In the genomic region with DNA sequence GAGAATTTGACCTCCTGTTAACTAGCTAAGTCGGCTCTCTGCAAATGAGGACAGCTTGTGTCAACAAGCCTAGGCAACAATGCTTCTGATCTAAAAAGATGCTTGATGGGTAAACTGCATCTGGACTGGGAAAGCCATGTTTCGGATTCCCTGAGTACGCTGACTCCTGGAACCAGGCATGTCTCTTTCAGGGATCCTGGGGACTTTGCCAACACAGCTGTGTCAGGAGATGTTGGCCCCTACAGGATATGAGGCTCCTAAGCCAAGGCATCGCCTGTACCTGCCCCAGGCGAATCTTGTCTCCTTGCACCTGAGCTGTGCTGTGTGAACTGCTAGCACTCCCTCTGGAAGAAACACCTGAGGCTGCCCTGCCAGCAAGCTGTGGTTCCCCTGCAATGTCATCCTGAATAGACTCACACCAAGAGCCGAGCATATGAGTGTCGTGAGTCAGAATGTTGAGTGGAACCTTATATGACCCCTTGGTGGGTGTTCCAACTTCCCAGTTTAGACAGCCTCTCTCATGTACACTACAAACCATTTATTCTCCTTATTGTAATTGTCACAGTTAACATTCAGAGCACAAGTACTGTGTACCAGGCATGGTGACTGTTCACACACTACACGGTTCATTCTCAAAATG, we compare ENCODE assay signal across 18 cellular contexts. TPM values are rescaled to one million over a fixed set of nuclear protein-coding genes. Genes with fewer than 3 reads are reported as not detected.
DNase-seq lines count a peak whose midpoint lies in the region; ATAC-seq and TF ChIP-seq lines count a peak whose summit lies in the region.
"Had no signal": no experiment of that assay in that cellular context is flagged by ENCODE, and none has a peak within 500 bp of the region (broad histone marks: within the 10 kb centered on the region; RNA-seq: fewer than 3 reads in every experiment).

No MANE protein-coding gene starts in this region.

- no peaks in the 10 kb centered on the region for H3K9me3 ChIP-seq in osteoblast (ENCODE audit: low read depth, low read length)
- no peaks in the 10 kb centered on the region for H3K9me3 ChIP-seq in naive thymus-derived CD4-positive, alpha-beta T cell (ENCODE audit: control insufficient read depth in 2 of 3, low read length in 3 of 3)
- H3K9me3 ChIP-seq: upper lobe of left lung had no signal

- no peak overlapping the region for H2AFZ ChIP-seq in osteoblast (ENCODE audit: low read length)

- H3K27me3 Mint-ChIP-seq in activated CD4-positive, alpha-beta T cell treated with anti-CD3 and anti-CD28 coated beads for 36 hours, result no peaks in the 10 kb centered on the region
- no peaks in the 10 kb centered on the region for H3K27me3 Mint-ChIP-seq in naive thymus-derived CD4-positive, alpha-beta T cell
- H3K27me3 Mint-ChIP-seq: activated naive CD4-positive, alpha-beta T cell treated with anti-CD3 and anti-CD28 coated beads, Interleukin-2, amount 50 U/mL, for 24 hours had no signal

- no peaks in the 10 kb centered on the region for H3K27me3 ChIP-seq in osteoblast (ENCODE audit: insufficient read depth, low read length)
- no peaks in the 10 kb centered on the region for H3K27me3 ChIP-seq in naive thymus-derived CD4-positive, alpha-beta T cell (ENCODE audit: control insufficient read depth in 2 of 2, insufficient read depth in 2 of 2, low read length in 2 of 2)
- H3K27me3 ChIP-seq: upper lobe of left lung had no signal

- peak; percentile 19 for DNase-seq in activated CD4-positive, alpha-beta T cell treated with anti-CD3 and anti-CD28 coated beads for 36 hours
- DNase-seq in activated CD4-positive, alpha-beta T cell treated with anti-CD3 and anti-CD28 coated beads, Interleukin-2, amount 50 U/mL, for 4 hours, result no peak
- DNase-seq in NCI-H1694 (lab: John Stamatoyannopoulos, UW), result peak; percentile 2
- peak; percentile 90 for DNase-seq in epithelial cell of esophagus (ENCODE audit: low read depth)
- peak; percentile 54 for DNase-seq in osteoblast (ENCODE audit: insufficient read length, low spot score, missing footprints)
- no peak for DNase-seq in ureter (ENCODE audit: low spot score)
- DNase-seq in naive thymus-derived CD4-positive, alpha-beta T cell, result no peak
- DNase-seq: cerebellar nuclear complex; COR-L47; GDM1; hippocampal formation; nephron progenitor cell; stimulated activated CD4-positive, alpha-beta T cell treated with anti-CD3 and anti-CD28 coated beads, Interleukin-4, amount 100 ng/mL, for 1 hour; upper lobe of left lung had no signal

- H3K36me3 Mint-ChIP-seq in activated CD4-positive, alpha-beta T cell treated with anti-CD3 and anti-CD28 coated beads for 36 hours (ENCODE audit: low read depth), result peaks cover 46% of the 10 kb centered on the region
- H3K36me3 Mint-ChIP-seq in naive thymus-derived CD4-positive, alpha-beta T cell, result peaks cover 24 to 74% (median 47%) of the 10 kb centered on the region in 5 donors

- H3K27ac ChIP-seq in osteoblast (ENCODE audit: low read depth, low read length), result peak overlapping the region; percentile 32
- no peak overlapping the region for H3K27ac ChIP-seq in naive thymus-derived CD4-positive, alpha-beta T cell (ENCODE audit: low read depth, low read length)
- H3K27ac ChIP-seq: upper lobe of left lung had no signal

- no peak overlapping the region for H3K4me3 ChIP-seq in epithelial cell of esophagus (ENCODE audit: low read length)
- H3K4me3 ChIP-seq in osteoblast (ENCODE audit: insufficient read depth, low read length), result no peak overlapping the region
- H3K4me3 ChIP-seq in naive thymus-derived CD4-positive, alpha-beta T cell (ENCODE audit: low read length), result no peak overlapping the region
- H3K4me3 ChIP-seq: upper lobe of left lung had no signal

- peaks cover 55% of the 10 kb centered on the region for H3K36me3 ChIP-seq in osteoblast (ENCODE audit: insufficient read depth, low read length)
- H3K36me3 ChIP-seq in naive thymus-derived CD4-positive, alpha-beta T cell (ENCODE audit: control insufficient read depth in 2 of 3, insufficient read depth in 3 of 3, low read length in 3 of 3), result peaks cover 0 to 20% (median 0%) of the 10 kb centered on the region in 3 experiments

- intact Hi-C loops in activated CD4-positive, alpha-beta T cell treated with anti-CD3 and anti-CD28 coated beads for 36 hours (cut with DNase I, micrococcal nuclease), result no loop called here
- intact Hi-C loops in naive thymus-derived CD4-positive, alpha-beta T cell (cut with micrococcal nuclease), result no loop called here

- H3K9me3 Mint-ChIP-seq in activated CD4-positive, alpha-beta T cell treated with anti-CD3 and anti-CD28 coated beads for 36 hours (ENCODE audit: low read depth), result no peaks in the 10 kb centered on the region
- H3K9me3 Mint-ChIP-seq in naive thymus-derived CD4-positive, alpha-beta T cell, result peaks cover 0 to 4% (median 0%) of the 10 kb centered on the region in 11 donors
- H3K9me3 Mint-ChIP-seq: activated naive CD4-positive, alpha-beta T cell treated with anti-CD3 and anti-CD28 coated beads, Interleukin-2, amount 50 U/mL, for 24 hours had no signal

- H3K4me2 ChIP-seq in osteoblast (ENCODE audit: insufficient read depth, low read length), result no peak overlapping the region

- peaks cover 12% of the 10 kb centered on the region for H4K20me1 ChIP-seq in osteoblast (ENCODE audit: insufficient read depth, low read length)

- CTCF ChIA-PET in activated CD4-positive, alpha-beta T cell treated with anti-CD3 and anti-CD28 coated beads for 36 hours (lab: Charles Lee), result interaction anchor here (1.0 kb wide), 1 partner anchor 9 kb away, joined by 3 read pairs; no protein-coding TSS in a partner anchor
- CTCF ChIA-PET in naive thymus-derived CD4-positive, alpha-beta T cell (lab: Charles Lee), result interaction anchor here (0.6 to 1.5 kb wide), 2 partner anchors 9 to 1883 kb away, joined by 3 read pairs; no protein-coding TSS in a partner anchor

- H3K79me2 ChIP-seq in osteoblast (ENCODE audit: insufficient read depth, low read length), result no peaks in the 10 kb centered on the region

- ATAC-seq in activated CD4-positive, alpha-beta T cell treated with anti-CD3 and anti-CD28 coated beads for 36 hours, result peak; percentile 70
- ATAC-seq in HG03159 (IDR thresholded peaks at IDR 0.05; ENCODE audit: unreplicated experiment), result no peak
- no peak for ATAC-seq in naive thymus-derived CD4-positive, alpha-beta T cell
- ATAC-seq: sciatic nerve, SK-N-SH treated with all-trans-retinoic acid at 6 μM for 48 hours had no signal

- H3K4me1 ChIP-seq in osteoblast (ENCODE audit: insufficient read depth, low read length), result peaks cover 21% of the 10 kb centered on the region
- no peaks in the 10 kb centered on the region for H3K4me1 ChIP-seq in naive thymus-derived CD4-positive, alpha-beta T cell (ENCODE audit: control insufficient read depth in 2 of 2, insufficient read depth in 2 of 2, low read length in 2 of 2)

- H3K27ac Mint-ChIP-seq in activated CD4-positive, alpha-beta T cell treated with anti-CD3 and anti-CD28 coated beads for 36 hours, result peak overlapping the region; percentile 58
- peak overlapping the region in 1 of 9 donors; percentile 7 for H3K27ac Mint-ChIP-seq in naive thymus-derived CD4-positive, alpha-beta T cell
- H3K27ac Mint-ChIP-seq: activated naive CD4-positive, alpha-beta T cell treated with anti-CD3 and anti-CD28 coated beads, Interleukin-2, amount 50 U/mL, for 24 hours; nephron progenitor cell had no signal

- TF ChIP-seq CTCF in epithelial cell of esophagus (IDR thresholded peaks at IDR 0.05; ENCODE audit: insufficient read depth, low read depth, low read length, missing control alignments), result no peak
- no peak for TF ChIP-seq CTCF in osteoblast (IDR thresholded peaks at IDR 0.05; ENCODE audit: extremely low read depth, low read depth, low read length)

- POLR2A ChIA-PET in activated CD4-positive, alpha-beta T cell treated with anti-CD3 and anti-CD28 coated beads for 36 hours (lab: Charles Lee), result no interaction called here
- POLR2A ChIA-PET in naive thymus-derived CD4-positive, alpha-beta T cell (lab: Charles Lee), result no interaction called here

- no peak overlapping the region for H3K4me3 Mint-ChIP-seq in activated CD4-positive, alpha-beta T cell treated with anti-CD3 and anti-CD28 coated beads for 36 hours
- no peak overlapping the region for H3K4me3 Mint-ChIP-seq in naive thymus-derived CD4-positive, alpha-beta T cell
- H3K4me3 Mint-ChIP-seq: activated naive CD4-positive, alpha-beta T cell treated with anti-CD3 and anti-CD28 coated beads, Interleukin-2, amount 50 U/mL, for 24 hours; nephron progenitor cell had no signal

- peaks cover 15% of the 10 kb centered on the region for H3K4me1 Mint-ChIP-seq in activated CD4-positive, alpha-beta T cell treated with anti-CD3 and anti-CD28 coated beads for 36 hours
- H3K4me1 Mint-ChIP-seq in naive thymus-derived CD4-positive, alpha-beta T cell, result peaks cover 0 to 6% (median 0%) of the 10 kb centered on the region in 7 donors
- H3K4me1 Mint-ChIP-seq: activated naive CD4-positive, alpha-beta T cell treated with anti-CD3 and anti-CD28 coated beads, Interleukin-2, amount 50 U/mL, for 24 hours had no signal

RNA-seq across cellular contexts. Expression of a gene that starts 17.0 kb away (rescaled TPM):
- 1 to 10 TPM; 6.0 to 8.4 TPM for total RNA-seq in activated CD4-positive, alpha-beta T cell treated with anti-CD3 and anti-CD28 coated beads for 36 hours
- 65.9 and 74.0 TPM in 2 replicates for total RNA-seq in osteoblast
- 81.0 TPM for total RNA-seq in ureter
- total RNA-seq in naive thymus-derived CD4-positive, alpha-beta T cell, result 10 to 100 TPM; 10.1 to 19.1 (median 13.1) TPM
- 10 to 100 TPM in 1 of 2 donors, 1 to 10 TPM in 1; 6.8 to 10.5 TPM for polyA plus RNA-seq in naive thymus-derived CD4-positive, alpha-beta T cell

RNA-seq across cellular contexts. Expression of a gene that starts 55.7 kb away (rescaled TPM):
- 10 to 100 TPM; 33.2 to 34.1 TPM for total RNA-seq in activated CD4-positive, alpha-beta T cell treated with anti-CD3 and anti-CD28 coated beads for 36 hours
- total RNA-seq in osteoblast (44.5 and 45.6 TPM in 2 replicates), ureter (39.1 TPM)
- total RNA-seq in naive thymus-derived CD4-positive, alpha-beta T cell, result 10 to 100 TPM; 41.3 to 71.8 (median 52.8) TPM
- 10 to 100 TPM; 36.1 to 37.8 TPM for polyA plus RNA-seq in naive thymus-derived CD4-positive, alpha-beta T cell

Comparison
In these comparisons a context has a peak if more than half of its experiments do, and no peak if none do; other contexts are left out.
1. DNase-seq: peak in activated CD4-positive, alpha-beta T cell treated with anti-CD3 and anti-CD28 coated beads for 36 hours (single experiment), NCI-H1694 (single experiment), epithelial cell of esophagus (single experiment) and osteoblast (single experiment); none in activated CD4-positive, alpha-beta T cell treated with anti-CD3 and anti-CD28 coated beads, Interleukin-2, amount 50 U/mL, for 4 hours (0 of 2), ureter (single experiment) and naive thymus-derived CD4-positive, alpha-beta T cell (0 of 9).